Comparison of ENCODE assay signal across 29 cellular contexts in the genomic region with DNA sequence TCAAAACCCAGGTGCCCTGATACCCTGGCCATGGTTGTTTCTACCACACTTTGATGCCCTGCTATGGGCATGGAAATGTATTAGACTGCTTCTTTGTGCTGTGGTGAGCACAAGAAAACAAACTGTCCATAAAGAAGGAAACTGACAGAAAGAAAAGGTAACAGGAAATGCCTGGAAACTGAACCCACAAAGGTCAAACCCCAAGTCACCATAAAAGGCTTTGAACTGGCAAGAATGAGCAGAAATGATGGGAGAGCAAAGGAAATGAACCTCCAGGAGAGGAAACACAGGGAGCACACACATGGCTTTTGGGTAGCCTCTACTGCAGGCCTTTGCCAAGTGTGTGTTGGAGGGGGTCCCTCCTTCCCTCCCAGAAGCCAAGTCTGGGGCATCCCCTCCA. TPM values are rescaled to one million over a fixed set of nuclear protein-coding genes. Genes with fewer than 3 reads are reported as not detected.
DNase-seq lines count a peak whose midpoint lies in the region; ATAC-seq, FAIRE-seq and TF ChIP-seq lines count a peak whose summit lies in the region.
"Had no signal": no experiment of that assay in that cellular context is flagged by ENCODE, and none has a peak within 500 bp of the region (broad histone marks: within the 10 kb centered on the region; RNA-seq: fewer than 3 reads in every experiment).

No MANE protein-coding gene starts in this region.

- TF ChIP-seq CTCF in Loucy (conservative IDR thresholded peaks at IDR 0.05; ENCODE audit: low read length) (no peak), GM12878 (IDR thresholded peaks at IDR 0.05 in 2 of 3, conservative IDR thresholded peaks at IDR 0.05 in 1 of 3; ENCODE audit: control insufficient read depth in 2 of 3, extremely low read depth in 1 of 3, insufficient read depth in 1 of 3, low read depth in 3 of 3, low read length in 3 of 3) (no peak), RWPE1 (conservative IDR thresholded peaks at IDR 0.05; ENCODE audit: low read depth) (no peak), progenitor cell of endocrine pancreas (IDR thresholded peaks at IDR 0.05; ENCODE audit: unreplicated experiment) (no peak)

- no peak for TF ChIP-seq RAD21 in GM12878 (IDR thresholded peaks at IDR 0.05; ENCODE audit: insufficient read depth, low read depth, low read length)

- H4K20me1 ChIP-seq in Loucy (ENCODE audit: insufficient read depth, low read length, poor library complexity, severe bottlenecking) (no peaks in the 10 kb centered on the region), GM12878 (ENCODE audit: control insufficient read depth, insufficient read depth) (no peaks in the 10 kb centered on the region)

- BruUV-seq in GM12878 (replicated peaks; lab: Mats Ljungman, UMichigan), result no TSS peak

- H3K9me2 ChIP-seq in Loucy (replicated peaks; ENCODE audit: low read depth, low read length), result no peaks in the 10 kb centered on the region

- H2AFZ ChIP-seq in Loucy (ENCODE audit: low read length) (no peak overlapping the region), GM12878 (ENCODE audit: control insufficient read depth, low read depth, low read length) (no peak overlapping the region)
- H2AFZ ChIP-seq: GM23248 had no signal

- H3K36me3 ChIP-seq in Loucy (ENCODE audit: insufficient read depth, low read length) (no peaks in the 10 kb centered on the region), GM12878 (ENCODE audit: control insufficient read depth in 2 of 2, insufficient read depth in 2 of 2, low read length in 1 of 2) (no peaks in the 10 kb centered on the region; a peak in 1 of 4 replicates)
- H3K36me3 ChIP-seq: BE2C had no signal

- peak overlapping the region; percentile 63 for H3K27ac ChIP-seq in GM12878 (ENCODE audit: control insufficient read depth, insufficient read depth)
- no peak overlapping the region for H3K27ac ChIP-seq in RWPE1
- H3K27ac ChIP-seq: GM23248, SK-N-MC had no signal

- in situ Hi-C loops in GM12878 (cut with MboI), result loop anchor here (10.0 to 25.0 kb wide), 2 partner anchors 200 to 782 kb away; a partner anchor contains a TSS

- peak; percentile 6 for ATAC-seq in GM12878
- ATAC-seq: HepG2, Panc1 had no signal

- no peaks in the 10 kb centered on the region for H3K9me3 Mint-ChIP-seq in activated CD4-positive, alpha-beta T cell treated with anti-CD3 and anti-CD28 coated beads, Interleukin-2, amount 10 ng/mL, durations not matched to agents 24 days and 14 days
- H3K9me3 Mint-ChIP-seq in activated CD4-positive, alpha-beta T cell treated with anti-CD3 and anti-CD28 coated beads, Interleukin-2, amount 10 ng/mL, durations not matched to agents 7 days and 5 days, result peaks cover 3% of the 10 kb centered on the region
- H3K9me3 Mint-ChIP-seq in progenitor cell of endocrine pancreas (ENCODE audit: low read depth), result peaks cover 6% of the 10 kb centered on the region

- peaks cover 12% of the 10 kb centered on the region for H3K4me1 ChIP-seq in Loucy (ENCODE audit: insufficient read depth, low read length, poor library complexity, severe bottlenecking)
- H3K4me1 ChIP-seq in GM12878 (ENCODE audit: control insufficient read depth, insufficient read depth, low read length), result peaks cover 9% of the 10 kb centered on the region
- H3K4me1 ChIP-seq: BE2C had no signal

- H3K4me3 ChIP-seq in Loucy (ENCODE audit: low read length, poor library complexity, severe bottlenecking) (no peak overlapping the region), GM12878 (no peak overlapping the region; the same call in none of the 2 replicates)
- H3K4me3 ChIP-seq: GM23248, SK-N-MC had no signal

- no peak overlapping the region for H3K4me3 Mint-ChIP-seq in activated CD4-positive, alpha-beta T cell treated with anti-CD3 and anti-CD28 coated beads, Interleukin-2, amount 10 ng/mL, durations not matched to agents 24 days and 14 days
- no peak overlapping the region for H3K4me3 Mint-ChIP-seq in activated CD4-positive, alpha-beta T cell treated with anti-CD3 and anti-CD28 coated beads, Interleukin-2, amount 10 ng/mL, durations not matched to agents 7 days and 5 days
- no peak overlapping the region for H3K4me3 Mint-ChIP-seq in progenitor cell of endocrine pancreas (ENCODE audit: low read depth)

- no peak overlapping the region for H3K9ac ChIP-seq in Loucy (ENCODE audit: low read depth, low read length, poor library complexity, severe bottlenecking)
- peak overlapping the region; percentile 24; the same call in 1 of the 2 replicates for H3K9ac ChIP-seq in GM12878 (ENCODE audit: control insufficient read depth, insufficient read depth, low read length)
- H3K9ac ChIP-seq: GM23248 had no signal

- CTCF ChIA-PET in activated CD4-positive, alpha-beta T cell treated with anti-CD3 and anti-CD28 coated beads, Interleukin-2, amount 10 ng/mL, durations not matched to agents 7 days and 5 days (lab: Charles Lee), result interaction anchor here (1.3 kb wide), 1 partner anchor 8 kb away, joined by 3 read pairs; no protein-coding TSS in a partner anchor
- CTCF ChIA-PET in GM12878 (lab: Yijun Ruan, JAX), result interaction anchor here (1.0 to 1.7 kb wide), 6 partner anchors 8 to 33 kb away, joined by 3 to 11 read pairs (median 4); no protein-coding TSS in a partner anchor
- CTCF ChIA-PET in RWPE1 (lab: Yijun Ruan, JAX), result no interaction called here

- H3K27me3 ChIP-seq in Loucy (ENCODE audit: insufficient read depth, low read length, poor library complexity, severe bottlenecking) (no peaks in the 10 kb centered on the region), GM12878 (replicated peaks in 1 of 2; ENCODE audit: control insufficient read depth in 2 of 2, insufficient read depth in 2 of 2, low read length in 1 of 2) (no peaks in the 10 kb centered on the region)
- H3K27me3 ChIP-seq: BE2C had no signal

- no peaks in the 10 kb centered on the region for H3F3A ChIP-seq in Loucy (ENCODE audit: low read depth)

- H3K36me3 Mint-ChIP-seq in activated CD4-positive, alpha-beta T cell treated with anti-CD3 and anti-CD28 coated beads, Interleukin-2, amount 10 ng/mL, durations not matched to agents 24 days and 14 days (ENCODE audit: low read depth), result peaks cover 2% of the 10 kb centered on the region
- no peaks in the 10 kb centered on the region for H3K36me3 Mint-ChIP-seq in activated CD4-positive, alpha-beta T cell treated with anti-CD3 and anti-CD28 coated beads, Interleukin-2, amount 10 ng/mL, durations not matched to agents 7 days and 5 days (ENCODE audit: low read depth)
- H3K36me3 Mint-ChIP-seq in progenitor cell of endocrine pancreas (ENCODE audit: insufficient read depth), result peaks cover 6% of the 10 kb centered on the region

- H3K9me3 ChIP-seq in Loucy (ENCODE audit: insufficient read depth, low read depth, low read length) (no peaks in the 10 kb centered on the region), GM12878 (replicated peaks; ENCODE audit: control insufficient read depth, insufficient read depth, low read length) (peaks cover 2% of the 10 kb centered on the region; the same call in 1 of the 3 replicates)
- H3K9me3 ChIP-seq: BE2C had no signal

- H3K79me2 ChIP-seq in Loucy (ENCODE audit: insufficient read depth, low read length) (no peaks in the 10 kb centered on the region), GM12878 (ENCODE audit: control insufficient read depth, insufficient read depth, low read length) (no peaks in the 10 kb centered on the region; the same call in 1 of the 2 replicates)

- RAD21 ChIA-PET in GM12878 (lab: Charles Lee; ENCODE audit: unreplicated experiment), result interaction anchor here (1.4 to 2.4 kb wide), 6 partner anchors 11 to 84 kb away, joined by 3 to 12 read pairs (median 4); a partner anchor contains a TSS

- peak; percentile 66 for FAIRE-seq in GM12892 (lab: Jason Lieb, UNC)
- no peak for FAIRE-seq in GM12878 (lab: Jason Lieb, UNC)
- FAIRE-seq: HepG2 had no signal

- no peaks in the 10 kb centered on the region for H3K27me3 Mint-ChIP-seq in activated CD4-positive, alpha-beta T cell treated with anti-CD3 and anti-CD28 coated beads, Interleukin-2, amount 10 ng/mL, durations not matched to agents 24 days and 14 days
- no peaks in the 10 kb centered on the region for H3K27me3 Mint-ChIP-seq in activated CD4-positive, alpha-beta T cell treated with anti-CD3 and anti-CD28 coated beads, Interleukin-2, amount 10 ng/mL, durations not matched to agents 7 days and 5 days
- H3K27me3 Mint-ChIP-seq in progenitor cell of endocrine pancreas, result no peaks in the 10 kb centered on the region

- no peak for TF ChIP-seq EP300 in GM12878 (IDR thresholded peaks at IDR 0.05; ENCODE audit: borderline replicate concordance in 1 of 2, control insufficient read depth in 1 of 2, low read depth in 2 of 2, low read length in 2 of 2)

- peak overlapping the region; percentile 59 for H3K27ac Mint-ChIP-seq in activated CD4-positive, alpha-beta T cell treated with anti-CD3 and anti-CD28 coated beads, Interleukin-2, amount 10 ng/mL, durations not matched to agents 24 days and 14 days
- no peak overlapping the region for H3K27ac Mint-ChIP-seq in activated CD4-positive, alpha-beta T cell treated with anti-CD3 and anti-CD28 coated beads, Interleukin-2, amount 10 ng/mL, durations not matched to agents 7 days and 5 days
- H3K27ac Mint-ChIP-seq in progenitor cell of endocrine pancreas, result no peak overlapping the region

- peaks cover 16% of the 10 kb centered on the region for H3K4me1 Mint-ChIP-seq in activated CD4-positive, alpha-beta T cell treated with anti-CD3 and anti-CD28 coated beads, Interleukin-2, amount 10 ng/mL, durations not matched to agents 24 days and 14 days
- peaks cover 11% of the 10 kb centered on the region for H3K4me1 Mint-ChIP-seq in activated CD4-positive, alpha-beta T cell treated with anti-CD3 and anti-CD28 coated beads, Interleukin-2, amount 10 ng/mL, durations not matched to agents 7 days and 5 days
- no peaks in the 10 kb centered on the region for H3K4me1 Mint-ChIP-seq in progenitor cell of endocrine pancreas (ENCODE audit: low read depth)

- intact Hi-C loops in activated CD4-positive, alpha-beta T cell treated with anti-CD3 and anti-CD28 coated beads, Interleukin-2, amount 10 ng/mL, durations not matched to agents 24 days and 14 days (cut with micrococcal nuclease), result loop anchor here (2.0 to 10.0 kb wide), 3 partner anchors 34 to 777 kb away; a partner anchor contains a TSS
- intact Hi-C loops in GM12878 (cut with micrococcal nuclease; ENCODE audit: unreplicated experiment), result loop anchor here (10.0 kb wide), 1 partner anchor 590 kb away; no protein-coding TSS in a partner anchor

- POLR2A ChIA-PET in activated CD4-positive, alpha-beta T cell treated with anti-CD3 and anti-CD28 coated beads, Interleukin-2, amount 10 ng/mL, durations not matched to agents 7 days and 5 days (lab: Charles Lee), result no interaction called here
- POLR2A ChIA-PET in GM12878 (lab: Charles Lee) (interaction anchor here (1.3 to 1.6 kb wide), 2 partner anchors 16 to 27 kb away, joined by 5 to 7 read pairs; no protein-coding TSS in a partner anchor), RWPE1 (lab: Yijun Ruan, JAX; ENCODE audit: low non-redundant PET) (no interaction called here)

- TF ChIP-seq POLR2A in GM12892 (IDR thresholded peaks at IDR 0.05; ENCODE audit: low read depth, low read length) (no peak), GM12878 (IDR thresholded peaks at IDR 0.05; ENCODE audit: low read depth, low read length) (no peak)

- no peak for DNase-seq in activated CD4-positive, alpha-beta T cell treated with anti-CD3 and anti-CD28 coated beads, Interleukin-2, amount 10 ng/mL, durations not matched to agents 24 days and 14 days
- DNase-seq in activated CD4-positive, alpha-beta T cell treated with anti-CD3 and anti-CD28 coated beads, Interleukin-2, amount 10 ng/mL, durations not matched to agents 7 days and 5 days, result no peak
- DNase-seq in GM12892 (ENCODE audit: insufficient read length), result no peak
- DNase-seq in GM12878 (ENCODE audit: low read depth, low spot score), result no peak
- DNase-seq in SHP77 (lab: John Stamatoyannopoulos, UW), result no peak
- no peak for DNase-seq in RWPE1 (ENCODE audit: low spot score)
- no peak for DNase-seq in progenitor cell of endocrine pancreas (ENCODE audit: low spot score, unreplicated experiment)
- DNase-seq: 8988T, ACHN, BE2C, Calu3, DMS79 treated with DMSO at 0.1 percent for 48 hours, GM23248, H7, KBM-7, NCI-H1048, NCI-H1417, NCI-H1694, NCI-H2081, NCI-H2171, NCI-H226, NCI-H510A, NCI-H69, SIG-M5 had no signal

- SMC1A ChIA-PET in GM12878 (lab: Charles Lee; ENCODE audit: uncharacterized antibody, unreplicated experiment), result interaction anchor here (0.6 to 2.0 kb wide), 8 partner anchors 10 to 587 kb away, joined by 3 to 12 read pairs (median 4); no protein-coding TSS in a partner anchor

- H3K4me2 ChIP-seq in Loucy (ENCODE audit: low read depth, low read length, poor library complexity, severe bottlenecking) (peak overlapping the region; percentile 46), GM12878 (ENCODE audit: control insufficient read depth, insufficient read depth) (peak overlapping the region; percentile 31)

RNA-seq across cellular contexts. Expression of a gene that starts 35.0 kb away (rescaled TPM):
- total RNA-seq in activated CD4-positive, alpha-beta T cell treated with anti-CD3 and anti-CD28 coated beads, Interleukin-2, amount 10 ng/mL, durations not matched to agents 24 days and 14 days, result 0.23 TPM in 1 of 2 replicates, not detected in the other
- total RNA-seq in activated CD4-positive, alpha-beta T cell treated with anti-CD3 and anti-CD28 coated beads, Interleukin-2, amount 10 ng/mL, durations not matched to agents 7 days and 5 days, result under 1 TPM; 0.23 to 0.30 TPM
- 0.25 TPM for polyA plus RNA-seq in GM12892 (2012; ENCODE audit: missing spikeins)
- total RNA-seq in GM12878 (2013; cell fraction: nucleolus; rRNA removed), result 11.0 and 13.1 TPM in 2 replicates
- total RNA-seq in GM12878 (2014; rRNA removed) (0.62 and 0.87 TPM in 2 replicates), GM12878 (2014; rRNA removed; fragmentation: Illumina TruSeq; extraction: Trizol) (0.76 and 0.78 TPM in 2 replicates), GM12878 (2021) (0.38 and 0.43 TPM in 2 replicates), progenitor cell of endocrine pancreas (3.7 and 4.4 TPM in 2 replicates)
- polyA plus RNA-seq in GM12878 (2011; ENCODE audit: low read depth), result not detected
- polyA plus RNA-seq in GM12878 (2011; rRNA removed) (3.9 and 4.0 TPM in 2 replicates), GM12878 (2014; fragmentation: Illumina TruSeq; extraction: Trizol) (0.44 and 0.78 TPM in 2 replicates), GM12878 (2014; fragmentation: Nextera tagmentation; extraction: Ambion mirVana) (1 to 10 TPM in 1 of 2 experiments, under 1 TPM in 1; 0.80 to 1.5 TPM), GM12878 (2014; rRNA removed) (0.44 TPM in 2 replicates), GM12878 (2016; fragmentation: Nextera tagmentation; extraction: Ambion mirVana) (1 to 10 TPM in 1 of 2 experiments, under 1 TPM in 1; 0.82 to 1.0 TPM)
- polyA plus RNA-seq in GM12878 (2011; cell fraction: cytosol; rRNA removed), result 2.7 and 2.8 TPM in 2 replicates
- polyA plus RNA-seq in GM12878 (2011; cell fraction: nucleus; rRNA removed), result 2.4 and 2.5 TPM in 2 replicates
- polyA plus RNA-seq in GM12878 (2012), result 0.27 and 0.41 TPM in 2 replicates
- 5.3 and 8.6 TPM in 2 replicates for polyA minus RNA-seq in GM12878 (2011; rRNA and poly(A)+ RNA removed)
- polyA minus RNA-seq in GM12878 (2011; cell fraction: cytosol; rRNA and poly(A)+ RNA removed), result 0.80 and 1.5 TPM in 2 replicates
- 4.7 and 6.0 TPM in 2 replicates for polyA minus RNA-seq in GM12878 (2011; cell fraction: nucleus; rRNA and poly(A)+ RNA removed)
- total RNA-seq: Calu3, GM23248, HepG2, HT-29 had no signal
- polyA plus RNA-seq: GM23248, HepG2 had no signal
